Comparison of ENCODE assay signal across 14 cellular contexts in genomic region chr1:9705337-9706098, GRCh38. TPM values are rescaled to one million over a fixed set of nuclear protein-coding genes. Genes with fewer than 3 reads are reported as not detected.
DNase-seq lines count a peak whose midpoint lies in the region; ATAC-seq and TF ChIP-seq lines count a peak whose summit lies in the region.
"Had no signal": no experiment of that assay in that cellular context is flagged by ENCODE, and none has a peak within 500 bp of the region (broad histone marks: within the 10 kb centered on the region; RNA-seq: fewer than 3 reads in every experiment).

No MANE protein-coding gene starts in this region.

- H3K27ac ChIP-seq in CD4-positive, alpha-beta T cell (ENCODE audit: low read depth, low read length), result no peak overlapping the region
- peak overlapping the region; percentile 18 for H3K27ac ChIP-seq in naive thymus-derived CD4-positive, alpha-beta T cell (ENCODE audit: low read depth, low read length)
- H3K27ac ChIP-seq: RWPE1, VCaP had no signal

- peak overlapping the region; percentile 21 for H3K4me3 Mint-ChIP-seq in CD4-positive, alpha-beta T cell
- peak overlapping the region in 8 of 10 donors; percentile 19 to 75 (median 62) for H3K4me3 Mint-ChIP-seq in naive thymus-derived CD4-positive, alpha-beta T cell

- CTCF ChIA-PET in CD4-positive, alpha-beta T cell (lab: Charles Lee), result interaction anchor here (0.7 kb wide), 1 partner anchor 14 kb away, joined by 3 read pairs; no protein-coding TSS in a partner anchor
- CTCF ChIA-PET in naive thymus-derived CD4-positive, alpha-beta T cell (lab: Charles Lee), result interaction anchor here (0.7 to 0.8 kb wide), 2 partner anchors 9 to 53 kb away, joined by 3 read pairs; no protein-coding TSS in a partner anchor

- POLR2A ChIA-PET in CD4-positive, alpha-beta T cell (lab: Charles Lee), result interaction anchor here (1.3 to 3.0 kb wide), 3 partner anchors 12 to 51 kb away, joined by 3 to 22 read pairs (median 4); no protein-coding TSS in a partner anchor
- POLR2A ChIA-PET in naive thymus-derived CD4-positive, alpha-beta T cell (lab: Charles Lee), result interaction anchor here (1.2 to 6.7 kb wide), 4 partner anchors 8 to 77 kb away, joined by 3 to 71 read pairs (median 4); no protein-coding TSS in a partner anchor

- peaks cover 2% of the 10 kb centered on the region for H3K4me1 ChIP-seq in adipocyte (ENCODE audit: control insufficient read depth, insufficient read depth, low read length)
- peaks cover 27 to 49% of the 10 kb centered on the region in 2 donors for H3K4me1 ChIP-seq in naive thymus-derived CD4-positive, alpha-beta T cell (ENCODE audit: control insufficient read depth in 2 of 2, insufficient read depth in 2 of 2, low read length in 2 of 2)

- peak overlapping the region; percentile 75 for H3K27ac Mint-ChIP-seq in CD4-positive, alpha-beta T cell
- peak overlapping the region; percentile 63 to 93 (median 77) for H3K27ac Mint-ChIP-seq in naive thymus-derived CD4-positive, alpha-beta T cell

- peaks cover 62% of the 10 kb centered on the region for H3K36me3 Mint-ChIP-seq in CD4-positive, alpha-beta T cell (ENCODE audit: low read depth)
- H3K36me3 Mint-ChIP-seq in naive thymus-derived CD4-positive, alpha-beta T cell, result peaks cover 11 to 46% (median 28%) of the 10 kb centered on the region in 5 donors

- H3K27me3 Mint-ChIP-seq in CD4-positive, alpha-beta T cell, result no peaks in the 10 kb centered on the region
- no peaks in the 10 kb centered on the region for H3K27me3 Mint-ChIP-seq in naive thymus-derived CD4-positive, alpha-beta T cell

- H3K9me3 Mint-ChIP-seq in CD4-positive, alpha-beta T cell, result no peaks in the 10 kb centered on the region
- peaks cover 0 to 6% (median 0%) of the 10 kb centered on the region in 11 donors for H3K9me3 Mint-ChIP-seq in naive thymus-derived CD4-positive, alpha-beta T cell

- intact Hi-C loops in CD4-positive, alpha-beta T cell (cut with DNase I, micrococcal nuclease), result no loop called here
- intact Hi-C loops in naive thymus-derived CD4-positive, alpha-beta T cell (cut with micrococcal nuclease), result no loop called here

- no peak for ATAC-seq in CD4-positive, alpha-beta T cell (ENCODE audit: poor library complexity)
- ATAC-seq in naive thymus-derived CD4-positive, alpha-beta T cell, result no peak
- no peak for ATAC-seq in GM21619 (IDR thresholded peaks at IDR 0.05; ENCODE audit: unreplicated experiment)
- ATAC-seq in GM18909 (IDR thresholded peaks at IDR 0.05; ENCODE audit: poor library complexity, unreplicated experiment), result no peak

- peaks cover 3% of the 10 kb centered on the region for H3K36me3 ChIP-seq in adipocyte (ENCODE audit: control insufficient read depth, insufficient read depth, low read length, severe bottlenecking)
- peaks cover 0 to 35% (median 0%) of the 10 kb centered on the region in 3 experiments for H3K36me3 ChIP-seq in naive thymus-derived CD4-positive, alpha-beta T cell (ENCODE audit: control insufficient read depth in 2 of 3, insufficient read depth in 3 of 3, low read length in 3 of 3)

- H3K27me3 ChIP-seq in CD4-positive, alpha-beta T cell (ENCODE audit: control insufficient read depth, insufficient read depth, low read length), result no peaks in the 10 kb centered on the region
- no peaks in the 10 kb centered on the region for H3K27me3 ChIP-seq in adipocyte (replicated peaks; ENCODE audit: control insufficient read depth, insufficient read depth, low read length)
- H3K27me3 ChIP-seq in naive thymus-derived CD4-positive, alpha-beta T cell (ENCODE audit: control insufficient read depth in 2 of 2, insufficient read depth in 2 of 2, low read length in 2 of 2), result no peaks in the 10 kb centered on the region

- DNase-seq in CD4-positive, alpha-beta T cell, result no peak
- DNase-seq in HT1080 (ENCODE audit: low read depth) (peak; percentile 51), adipocyte (ENCODE audit: low read depth) (peak; percentile 75), HuH-7.5 (ENCODE audit: low spot score) (no peak)
- no peak for DNase-seq in naive thymus-derived CD4-positive, alpha-beta T cell
- DNase-seq: glutamatergic neuron; left ventricle myocardium superior; MM.1S; NCI-H446; stimulated activated CD4-positive, alpha-beta T cell treated with anti-CD3 and anti-CD28 coated beads, Interleukin-2, amount 100 ng/mL, for 24 hours had no signal

- no peak for TF ChIP-seq CTCF in CD4-positive, alpha-beta T cell (IDR thresholded peaks at IDR 0.05)

- peaks cover 59% of the 10 kb centered on the region for H3K4me1 Mint-ChIP-seq in CD4-positive, alpha-beta T cell (ENCODE audit: low read depth)
- peaks cover 29 to 83% (median 72%) of the 10 kb centered on the region in 7 donors for H3K4me1 Mint-ChIP-seq in naive thymus-derived CD4-positive, alpha-beta T cell

- no peak overlapping the region for H3K4me3 ChIP-seq in adipocyte (ENCODE audit: low read length)
- H3K4me3 ChIP-seq in naive thymus-derived CD4-positive, alpha-beta T cell (ENCODE audit: low read length), result no peak overlapping the region

- H3K9ac ChIP-seq in adipocyte (ENCODE audit: low read length), result no peak overlapping the region

- no peaks in the 10 kb centered on the region for H3K9me3 ChIP-seq in CD4-positive, alpha-beta T cell (ENCODE audit: control insufficient read depth, low read length)
- no peaks in the 10 kb centered on the region for H3K9me3 ChIP-seq in adipocyte (ENCODE audit: control insufficient read depth, low read length)
- no peaks in the 10 kb centered on the region for H3K9me3 ChIP-seq in naive thymus-derived CD4-positive, alpha-beta T cell (ENCODE audit: control insufficient read depth in 2 of 3, low read length in 3 of 3)

RNA-seq across cellular contexts. Expression of gene PIK3CD, which starts 54.0 kb away (rescaled TPM):
- total RNA-seq in CD4-positive, alpha-beta T cell, result 100 to 1,000 TPM; 202 to 213 TPM
- total RNA-seq in HT1080 (2014; rRNA removed; shearing (Covaris generic)), result 11.6 and 15.2 TPM in 2 replicates
- 10.8 and 13.0 TPM in 2 replicates for polyA plus RNA-seq in HT1080 (2015; cell fraction: cytosol; rRNA removed)
- polyA plus RNA-seq in HT1080 (2015; cell fraction: nucleus; rRNA removed), result 16.6 and 20.1 TPM in 2 replicates
- 100 to 1,000 TPM; 269 to 313 (median 283) TPM for total RNA-seq in naive thymus-derived CD4-positive, alpha-beta T cell
- polyA plus RNA-seq in naive thymus-derived CD4-positive, alpha-beta T cell, result 100 to 1,000 TPM in 1 of 2 donors, 10 to 100 TPM in 1; 74.9 to 174 TPM

Comparison
In these comparisons a context has a peak if more than half of its experiments do, and no peak if none do; other contexts are left out.
1. DNase-seq: peak in HT1080 (single experiment) and adipocyte (single experiment); none in CD4-positive, alpha-beta T cell (0 of 10), naive thymus-derived CD4-positive, alpha-beta T cell (0 of 9) and HuH-7.5 (single experiment).
2. RNA of gene PIK3CD, which starts 54.0 kb away (total RNA-seq): 269 to 313 TPM in naive thymus-derived CD4-positive, alpha-beta T cell and 202 to 213 TPM in CD4-positive, alpha-beta T cell; 11.6 to 15.2 TPM in HT1080; every median in the first group is over 10 times any median in the second.